In the genomic region with DNA sequence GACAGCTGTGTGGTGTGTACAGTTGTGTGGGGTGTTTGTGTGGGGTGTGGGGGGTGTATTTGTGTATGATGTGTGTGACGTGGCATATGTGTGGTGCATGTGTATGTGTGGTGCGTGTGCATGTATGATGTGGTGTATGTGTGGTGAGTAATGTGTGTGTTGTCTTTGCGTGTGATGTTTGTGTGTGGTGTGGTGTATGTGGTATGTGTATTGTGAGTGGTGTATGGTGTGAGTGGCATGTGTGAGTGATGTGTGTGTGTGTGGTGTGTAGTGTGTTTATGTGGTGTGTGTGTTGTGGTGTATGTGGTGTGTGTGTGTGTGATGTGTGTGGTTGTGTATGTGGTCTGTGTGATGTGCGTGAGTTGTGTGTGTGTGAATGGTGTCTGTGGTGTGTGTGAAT, we compare ENCODE assay signal across 22 cellular contexts.
"Had no signal": no experiment of that assay in that cellular context is flagged by ENCODE, and none has a peak within 500 bp of the region (broad histone marks: within the 10 kb centered on the region; RNA-seq: fewer than 3 reads in every experiment).

No MANE protein-coding gene starts in this region.

- DNase-seq: hypothalamus; immature natural killer cell; kidney; left ventricle myocardium inferior; naive B cell; natural killer cell; nephron progenitor cell; ovary; stimulated activated CD4-positive, alpha-beta T cell treated with anti-CD3 and anti-CD28 coated beads, Interleukin-12 subunit alpha, Interleukin-12 subunit beta, amount 100 ng/mL, for 4 hours; stimulated activated CD4-positive, alpha-beta T cell treated with anti-CD3 and anti-CD28 coated beads, Interleukin-4, amount 100 ng/mL, for 24 hours; stimulated activated naive CD4-positive, alpha-beta T cell; tibial artery; uterus had no signal

- H3K27me3 ChIP-seq: ovary, uterus had no signal

- ATAC-seq: natural killer cell; sciatic nerve; stimulated activated effector memory CD8-positive, alpha-beta T cell treated with anti-CD3 and anti-CD28 coated beads, Interleukin-12 subunit alpha, Interleukin-12 subunit beta, amount 100 ng/mL, for 72 hours had no signal

- H3K4me2 ChIP-seq: neural progenitor cell had no signal

- H3K9me3 ChIP-seq: left ventricle myocardium inferior, ovary, right atrium auricular region, suprapubic skin, thoracic aorta, tibial artery, uterus had no signal

- H2AFZ ChIP-seq: neural progenitor cell had no signal

- H3K4me1 ChIP-seq: left ventricle myocardium inferior, right atrium auricular region, tibial artery, uterus had no signal

- H3K9ac ChIP-seq: neural progenitor cell had no signal

- H3K4me3 ChIP-seq: left ventricle myocardium inferior, lung, neural progenitor cell, ovary, right atrium auricular region, skin epidermis, suprapubic skin, thoracic aorta, tibial artery, uterus had no signal

- H3K36me3 ChIP-seq: left ventricle myocardium inferior, neural progenitor cell, ovary, right atrium auricular region, suprapubic skin, thoracic aorta, tibial artery, uterus had no signal

- FAIRE-seq: islet of Langerhans, kidney had no signal

- H3K27ac ChIP-seq: left ventricle myocardium inferior, neural progenitor cell, ovary, right atrium auricular region, skin epidermis, suprapubic skin, thoracic aorta, tibial artery, uterus had no signal
